In genomic region chr11:4699697-4700435, GRCh38 we compare ENCODE assay signal across 15 cellular contexts. TPM values are rescaled to one million over a fixed set of nuclear protein-coding genes. Genes with fewer than 3 reads are reported as not detected.
A peak's percentile ranks its signal among the peaks of the same experiment; 100 is the strongest.
DNase-seq lines count a peak whose midpoint lies in the region; ATAC-seq and TF ChIP-seq lines count a peak whose summit lies in the region.
"Had no signal": no experiment of that assay in that cellular context is flagged by ENCODE, and none has a peak within 500 bp of the region (broad histone marks: within the 10 kb centered on the region; RNA-seq: fewer than 3 reads in every experiment).

No MANE protein-coding gene starts in this region.

- H3K4me3 Mint-ChIP-seq in CD8-positive, alpha-beta memory T cell = peak overlapping the region in 3 of 7 donors; percentile 3 to 55 (median 18)

- ATAC-seq in HG02571 (IDR thresholded peaks at IDR 0.05; ENCODE audit: unreplicated experiment) (peak; percentile 97), HG03196 (IDR thresholded peaks at IDR 0.05; ENCODE audit: unreplicated experiment) (peak; percentile 87)
- ATAC-seq: gastrocnemius medialis had no signal

- TF ChIP-seq POLR2A in vagina (IDR thresholded peaks at IDR 0.05) = no peak

- DNase-seq in GM10248 (ENCODE audit: extremely low spot score) (peak; percentile 19), GM19238 (ENCODE audit: insufficient read length, low spot score) (peak; percentile 6), OCI-M1 (lab: John Stamatoyannopoulos, UW) (no peak), vagina (ENCODE audit: extremely low spot score in 2 of 2) (no peak), posterior cingulate gyrus (no peak)
- DNase-seq in CD8-positive, alpha-beta memory T cell = no peak
- DNase-seq: cortex of kidney, gastrocnemius medialis, HCEC 1CT, NCI-H526, SJCRH30 had no signal

- no peak overlapping the region for H3K4me3 ChIP-seq in CD8-positive, alpha-beta memory T cell (ENCODE audit: low read length)
- no peak overlapping the region for H3K4me3 ChIP-seq in vagina
- H3K4me3 ChIP-seq: gastrocnemius medialis, SJCRH30 had no signal

- no peaks in the 10 kb centered on the region for H3K4me1 ChIP-seq in CD8-positive, alpha-beta memory T cell (ENCODE audit: insufficient read depth, low read length)
- H3K4me1 ChIP-seq in vagina = no peaks in the 10 kb centered on the region

- no peaks in the 10 kb centered on the region for H3K36me3 Mint-ChIP-seq in CD8-positive, alpha-beta memory T cell

- H3K9me3 Mint-ChIP-seq in CD8-positive, alpha-beta memory T cell = no peaks in the 10 kb centered on the region

- peaks cover 0 to 20% (median 13%) of the 10 kb centered on the region in 3 donors for H3K4me1 Mint-ChIP-seq in CD8-positive, alpha-beta memory T cell

- POLR2A ChIA-PET in GM10248 (lab: Yijun Ruan, JAX) = no interaction called here
- POLR2A ChIA-PET in CD8-positive, alpha-beta memory T cell (lab: Charles Lee) = no interaction called here

- CTCF ChIA-PET in GM10248 (lab: Yijun Ruan, JAX) = no interaction called here
- CTCF ChIA-PET in CD8-positive, alpha-beta memory T cell (lab: Charles Lee) = no interaction called here

- peaks cover 0 to 3% of the 10 kb centered on the region in 2 donors for H3K27me3 Mint-ChIP-seq in CD8-positive, alpha-beta memory T cell

- TF ChIP-seq CTCF in GM10248 (IDR thresholded peaks at IDR 0.05; ENCODE audit: control extremely low read depth, extremely low read depth, low read depth, missing control alignments) (no peak), vagina (IDR thresholded peaks at IDR 0.05) (no peak)

- intact Hi-C loops in vagina (cut with DNase I) (no loop called here), posterior cingulate gyrus (cut with DNase I) (no loop called here)

- H3K9me3 ChIP-seq in CD8-positive, alpha-beta memory T cell (ENCODE audit: low read length) = no peaks in the 10 kb centered on the region
- no peaks in the 10 kb centered on the region for H3K9me3 ChIP-seq in vagina
- H3K9me3 ChIP-seq: gastrocnemius medialis, neutrophil, SJCRH30 had no signal

- peak overlapping the region in 3 of 8 donors; percentile 1 to 59 (median 43) for H3K27ac Mint-ChIP-seq in CD8-positive, alpha-beta memory T cell

- no peak overlapping the region for H3K27ac ChIP-seq in CD8-positive, alpha-beta memory T cell (ENCODE audit: low read depth, low read length)
- H3K27ac ChIP-seq in vagina = no peak overlapping the region
- H3K27ac ChIP-seq: gastrocnemius medialis, neutrophil, SJCRH30 had no signal

- no peaks in the 10 kb centered on the region for H3K36me3 ChIP-seq in CD8-positive, alpha-beta memory T cell (ENCODE audit: insufficient read depth, low read length)
- no peaks in the 10 kb centered on the region for H3K36me3 ChIP-seq in vagina
- H3K36me3 ChIP-seq: gastrocnemius medialis, neutrophil, SJCRH30 had no signal

- H3K27me3 ChIP-seq in CD8-positive, alpha-beta memory T cell (ENCODE audit: insufficient read depth, low read length, poor library complexity, severe bottlenecking) = no peaks in the 10 kb centered on the region
- no peaks in the 10 kb centered on the region for H3K27me3 ChIP-seq in vagina
- H3K27me3 ChIP-seq: gastrocnemius medialis, SJCRH30 had no signal

RNA-seq across cellular contexts. Expression of gene OR51E2, which starts 2.2 kb away (rescaled TPM):
- total RNA-seq in CD8-positive, alpha-beta memory T cell = not detected
- polyA plus RNA-seq in CD8-positive, alpha-beta memory T cell = not detected
- total RNA-seq in vagina = 0.98 TPM
- total RNA-seq: A673, SJCRH30 had no signal

RNA-seq across cellular contexts. Expression of gene MMP26, which starts 4.7 kb away (rescaled TPM):
- total RNA-seq in CD8-positive, alpha-beta memory T cell = not detected
- polyA plus RNA-seq in CD8-positive, alpha-beta memory T cell = not detected
- total RNA-seq in vagina = not detected
- total RNA-seq: A673, gastrocnemius medialis, SJCRH30 had no signal

RNA-seq across cellular contexts. Expression of gene OR51E1, which starts 56.1 kb away (rescaled TPM):
- not detected for total RNA-seq in CD8-positive, alpha-beta memory T cell
- polyA plus RNA-seq in CD8-positive, alpha-beta memory T cell = not detected
- 0.25 TPM for total RNA-seq in vagina
- total RNA-seq: A673, SJCRH30 had no signal

Comparison
In these comparisons a context has a peak if more than half of its experiments do, and no peak if none do; other contexts are left out.
1. DNase-seq: peak in GM10248 (single experiment) and GM19238 (single experiment); none in OCI-M1 (single experiment), CD8-positive, alpha-beta memory T cell (0 of 5), vagina (0 of 2) and posterior cingulate gyrus (0 of 10).